In the genomic region with DNA sequence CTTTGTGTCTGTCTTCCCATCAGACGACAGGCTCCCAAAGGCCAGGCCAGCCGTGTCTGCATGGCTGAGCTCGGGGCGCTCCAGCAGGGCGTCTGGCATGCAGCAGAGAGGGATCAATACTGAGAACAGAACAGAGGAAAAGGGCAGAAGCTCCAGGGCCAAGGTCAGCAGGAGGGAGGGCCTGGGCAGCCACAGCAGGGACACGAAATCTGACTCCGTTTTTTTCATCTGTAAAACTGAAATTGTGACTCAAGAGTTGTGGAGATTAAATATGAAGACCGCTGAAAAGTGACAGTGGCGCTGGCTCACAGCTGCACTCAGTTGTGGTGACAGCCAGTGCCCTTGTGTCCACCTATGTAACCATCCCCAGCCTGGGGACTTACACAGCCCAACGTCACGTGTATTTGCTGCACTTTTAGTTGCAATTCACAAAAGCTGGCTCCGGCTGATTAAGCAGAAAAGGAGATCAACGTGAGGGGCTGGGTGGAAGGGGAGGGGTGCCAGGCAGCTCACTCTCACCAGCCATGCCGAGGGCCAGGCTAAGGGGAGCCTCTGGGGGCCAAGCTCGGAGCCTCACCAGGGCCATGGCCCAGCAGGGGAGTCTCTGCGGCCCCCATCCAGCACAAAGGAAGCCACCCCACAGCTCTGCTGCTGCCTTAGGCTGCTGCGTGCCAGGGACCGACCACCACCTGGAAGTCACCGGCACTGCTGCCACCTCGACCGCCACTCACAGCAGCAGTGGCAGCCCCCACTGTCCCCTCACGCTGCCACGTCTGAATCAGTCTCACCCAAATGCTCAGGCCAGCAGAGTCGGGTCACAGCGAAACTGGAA, we compare ENCODE assay signal across 9 cellular contexts.
DNase-seq lines count a peak whose midpoint lies in the region; ATAC-seq and TF ChIP-seq lines count a peak whose summit lies in the region.
"Had no signal": no experiment of that assay in that cellular context is flagged by ENCODE, and none has a peak within 500 bp of the region (broad histone marks: within the 10 kb centered on the region; RNA-seq: fewer than 3 reads in every experiment).

No MANE protein-coding gene starts in this region.

- no peaks in the 10 kb centered on the region for H3K9me3 Mint-ChIP-seq in activated T-helper 17 cell treated with anti-CD3 and anti-CD28 coated beads, Interleukin-2, amount 50 U/mL, for 72 hours
- H3K9me3 Mint-ChIP-seq: IgD-negative memory B cell had no signal

- DNase-seq in HUDEP-2 (lab: John Stamatoyannopoulos, UW; ENCODE audit: unreplicated experiment in 76 of 76) (no peak), DMS 273 (lab: John Stamatoyannopoulos, UW; ENCODE audit: unreplicated experiment) (no peak), NCI-H1930 (lab: John Stamatoyannopoulos, UW) (no peak), medulla oblongata (ENCODE audit: extremely low spot score) (no peak)

- H3K27me3 ChIP-seq in liver (ENCODE audit: control insufficient read depth in 4 of 4, insufficient read depth in 4 of 4, low read length in 3 of 4) = no peaks in the 10 kb centered on the region

- peak overlapping the region in 2 of 3 donors; percentile 48 to 55 for H3K4me3 ChIP-seq in liver (ENCODE audit: low read depth in 1 of 3, low read length in 3 of 3)

- H3K9me3 ChIP-seq in liver (ENCODE audit: control insufficient read depth in 4 of 4, low read length in 3 of 4) = no peaks in the 10 kb centered on the region

- 32% methylated on average over 25 of the region's 25 CpGs for WGBS in liver

- TF ChIP-seq CTCF in liver (IDR thresholded peaks at IDR 0.05; ENCODE audit: low read depth, low read length, missing input control) = no peak

- ATAC-seq in GM19035 (IDR thresholded peaks at IDR 0.05; ENCODE audit: unreplicated experiment) (peak; percentile 24), HG03103 (IDR thresholded peaks at IDR 0.05; ENCODE audit: low read depth, unreplicated experiment) (peak; percentile 8)
- peak; percentile 21 for ATAC-seq in activated T-helper 17 cell treated with anti-CD3 and anti-CD28 coated beads, Interleukin-2, amount 50 U/mL, for 72 hours (replicated peaks)

- peak overlapping the region; percentile 76 for H3K27ac Mint-ChIP-seq in activated T-helper 17 cell treated with anti-CD3 and anti-CD28 coated beads, Interleukin-2, amount 50 U/mL, for 72 hours

- peak overlapping the region; percentile 20 for H3K4me3 Mint-ChIP-seq in activated T-helper 17 cell treated with anti-CD3 and anti-CD28 coated beads, Interleukin-2, amount 50 U/mL, for 72 hours

- no peaks in the 10 kb centered on the region for H3K36me3 ChIP-seq in liver (ENCODE audit: control insufficient read depth in 4 of 4, insufficient read depth in 3 of 4, low read depth in 1 of 4, low read length in 3 of 4)

- peaks cover 18% of the 10 kb centered on the region for H3K4me1 Mint-ChIP-seq in activated T-helper 17 cell treated with anti-CD3 and anti-CD28 coated beads, Interleukin-2, amount 50 U/mL, for 72 hours

- peak overlapping the region; percentile 68 to 83 for H3K27ac ChIP-seq in liver (ENCODE audit: low read depth in 1 of 2, low read length in 2 of 2)

- peaks cover 25% of the 10 kb centered on the region for H3K36me3 Mint-ChIP-seq in activated T-helper 17 cell treated with anti-CD3 and anti-CD28 coated beads, Interleukin-2, amount 50 U/mL, for 72 hours (ENCODE audit: low read depth)

- H3K27me3 Mint-ChIP-seq in activated T-helper 17 cell treated with anti-CD3 and anti-CD28 coated beads, Interleukin-2, amount 50 U/mL, for 72 hours = no peaks in the 10 kb centered on the region
- H3K27me3 Mint-ChIP-seq: IgD-negative memory B cell had no signal

- peak overlapping the region; percentile 30 to 37 for H3K9ac ChIP-seq in liver (ENCODE audit: low read depth in 1 of 2, low read length in 2 of 2)

- no peak for TF ChIP-seq RAD21 in liver (IDR thresholded peaks at IDR 0.05)

- H3K4me1 ChIP-seq in liver (ENCODE audit: control insufficient read depth in 4 of 4, insufficient read depth in 4 of 4, low read length in 3 of 4) = peaks cover 7 to 17% (median 12%) of the 10 kb centered on the region in 4 donors

TF ChIP-seq in liver, 16 proteins besides CTCF, POLR2A, EP300 and RAD21:
- TF ChIP-seq HNF4A (conservative IDR thresholded peaks at IDR 0.05) = peak; percentile 75 to 87
- peak; percentile 16 for TF ChIP-seq FOXA2 (IDR thresholded peaks at IDR 0.05)
- peak; percentile 28 for TF ChIP-seq NR2F2 (IDR thresholded peaks at IDR 0.05)
- TF ChIP-seq, protein P1, sequence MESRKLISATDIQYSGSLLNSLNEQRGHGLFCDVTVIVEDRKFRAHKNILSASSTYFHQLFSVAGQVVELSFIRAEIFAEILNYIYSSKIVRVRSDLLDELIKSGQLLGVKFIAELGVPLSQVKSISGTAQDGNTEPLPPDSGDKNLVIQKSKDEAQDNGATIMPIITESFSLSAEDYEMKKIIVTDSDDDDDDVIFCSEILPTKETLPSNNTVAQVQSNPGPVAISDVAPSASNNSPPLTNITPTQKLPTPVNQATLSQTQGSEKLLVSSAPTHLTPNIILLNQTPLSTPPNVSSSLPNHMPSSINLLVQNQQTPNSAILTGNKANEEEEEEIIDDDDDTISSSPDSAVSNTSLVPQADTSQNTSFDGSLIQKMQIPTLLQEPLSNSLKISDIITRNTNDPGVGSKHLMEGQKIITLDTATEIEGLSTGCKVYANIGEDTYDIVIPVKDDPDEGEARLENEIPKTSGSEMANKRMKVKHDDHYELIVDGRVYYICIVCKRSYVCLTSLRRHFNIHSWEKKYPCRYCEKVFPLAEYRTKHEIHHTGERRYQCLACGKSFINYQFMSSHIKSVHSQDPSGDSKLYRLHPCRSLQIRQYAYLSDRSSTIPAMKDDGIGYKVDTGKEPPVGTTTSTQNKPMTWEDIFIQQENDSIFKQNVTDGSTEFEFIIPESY (IDR thresholded peaks at IDR 0.05) = no peak
- no peak for TF ChIP-seq FOXA1 (IDR thresholded peaks at IDR 0.05)
- TF ChIP-seq, protein P2, sequence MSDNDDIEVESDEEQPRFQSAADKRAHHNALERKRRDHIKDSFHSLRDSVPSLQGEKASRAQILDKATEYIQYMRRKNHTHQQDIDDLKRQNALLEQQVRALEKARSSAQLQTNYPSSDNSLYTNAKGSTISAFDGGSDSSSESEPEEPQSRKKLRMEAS (IDR thresholded peaks at IDR 0.05) = no peak
- TF ChIP-seq SP1 (IDR thresholded peaks at IDR 0.05) = peak; percentile 71
- no peak for TF ChIP-seq JUND (IDR thresholded peaks at IDR 0.05)
- TF ChIP-seq, protein P3, sequence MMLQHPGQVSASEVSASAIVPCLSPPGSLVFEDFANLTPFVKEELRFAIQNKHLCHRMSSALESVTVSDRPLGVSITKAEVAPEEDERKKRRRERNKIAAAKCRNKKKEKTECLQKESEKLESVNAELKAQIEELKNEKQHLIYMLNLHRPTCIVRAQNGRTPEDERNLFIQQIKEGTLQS (IDR thresholded peaks at IDR 0.05) = no peak
- TF ChIP-seq YY1 (IDR thresholded peaks at IDR 0.05) = peak; percentile 72
- no peak for TF ChIP-seq TAF1 (conservative IDR thresholded peaks at IDR 0.05)
- TF ChIP-seq HNF4G (IDR thresholded peaks at IDR 0.05) = no peak
- TF ChIP-seq RXRA (IDR thresholded peaks at IDR 0.05) = peak; percentile 63 to 74
- TF ChIP-seq EGR1 (IDR thresholded peaks at IDR 0.05; ENCODE audit: low read depth in 2 of 2) = no peak
- peak in 1 of 2 donors; percentile 26 for TF ChIP-seq GABPA (IDR thresholded peaks at IDR 0.05 in 1 of 2, conservative IDR thresholded peaks at IDR 0.05 in 1 of 2)
- TF ChIP-seq, protein P4, sequence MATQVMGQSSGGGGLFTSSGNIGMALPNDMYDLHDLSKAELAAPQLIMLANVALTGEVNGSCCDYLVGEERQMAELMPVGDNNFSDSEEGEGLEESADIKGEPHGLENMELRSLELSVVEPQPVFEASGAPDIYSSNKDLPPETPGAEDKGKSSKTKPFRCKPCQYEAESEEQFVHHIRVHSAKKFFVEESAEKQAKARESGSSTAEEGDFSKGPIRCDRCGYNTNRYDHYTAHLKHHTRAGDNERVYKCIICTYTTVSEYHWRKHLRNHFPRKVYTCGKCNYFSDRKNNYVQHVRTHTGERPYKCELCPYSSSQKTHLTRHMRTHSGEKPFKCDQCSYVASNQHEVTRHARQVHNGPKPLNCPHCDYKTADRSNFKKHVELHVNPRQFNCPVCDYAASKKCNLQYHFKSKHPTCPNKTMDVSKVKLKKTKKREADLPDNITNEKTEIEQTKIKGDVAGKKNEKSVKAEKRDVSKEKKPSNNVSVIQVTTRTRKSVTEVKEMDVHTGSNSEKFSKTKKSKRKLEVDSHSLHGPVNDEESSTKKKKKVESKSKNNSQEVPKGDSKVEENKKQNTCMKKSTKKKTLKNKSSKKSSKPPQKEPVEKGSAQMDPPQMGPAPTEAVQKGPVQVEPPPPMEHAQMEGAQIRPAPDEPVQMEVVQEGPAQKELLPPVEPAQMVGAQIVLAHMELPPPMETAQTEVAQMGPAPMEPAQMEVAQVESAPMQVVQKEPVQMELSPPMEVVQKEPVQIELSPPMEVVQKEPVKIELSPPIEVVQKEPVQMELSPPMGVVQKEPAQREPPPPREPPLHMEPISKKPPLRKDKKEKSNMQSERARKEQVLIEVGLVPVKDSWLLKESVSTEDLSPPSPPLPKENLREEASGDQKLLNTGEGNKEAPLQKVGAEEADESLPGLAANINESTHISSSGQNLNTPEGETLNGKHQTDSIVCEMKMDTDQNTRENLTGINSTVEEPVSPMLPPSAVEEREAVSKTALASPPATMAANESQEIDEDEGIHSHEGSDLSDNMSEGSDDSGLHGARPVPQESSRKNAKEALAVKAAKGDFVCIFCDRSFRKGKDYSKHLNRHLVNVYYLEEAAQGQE (IDR thresholded peaks at IDR 0.05) = peak; percentile 14
